In the genomic region with DNA sequence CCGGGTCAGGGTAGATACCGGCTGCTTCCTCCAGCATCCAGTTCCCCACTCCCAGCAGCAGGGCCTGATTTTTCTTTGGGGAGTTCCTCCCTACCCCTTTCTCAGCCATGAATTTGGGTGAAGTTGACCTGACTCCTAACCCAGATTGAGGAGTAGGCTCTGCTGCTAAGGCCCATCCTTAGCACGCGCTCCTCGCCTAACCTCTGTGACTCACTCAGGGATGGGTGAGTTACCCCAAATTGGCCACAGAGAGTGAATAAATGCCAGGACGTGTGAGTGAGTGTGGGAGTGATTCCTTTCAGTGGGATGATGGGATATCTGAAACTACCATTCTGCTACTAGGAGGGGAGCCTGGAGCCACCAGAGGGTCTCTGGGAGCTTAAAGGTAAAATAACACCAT, we compare ENCODE assay signal across 28 cellular contexts. TPM values are rescaled to one million over a fixed set of nuclear protein-coding genes. Genes with fewer than 3 reads are reported as not detected.
"Had no signal": no experiment of that assay in that cellular context is flagged by ENCODE, and none has a peak within 500 bp of the region (broad histone marks: within the 10 kb centered on the region; RNA-seq: fewer than 3 reads in every experiment).

No MANE protein-coding gene starts in this region.

- H3K27ac Mint-ChIP-seq: activated B cell treated with CpG ODN at 0.5 μM for 24 hours; activated CD4-positive, alpha-beta T cell treated with anti-CD3 and anti-CD28 coated beads for 36 hours; activated naive CD4-positive, alpha-beta T cell treated with anti-CD3 and anti-CD28 coated beads for 36 hours; activated T-cell treated with anti-CD3 and anti-CD28 coated beads, Interleukin-2, amount 50 U/mL, for 24 hours; activated T-helper 2 cell treated with anti-CD3 and anti-CD28 coated beads, Interferon-gamma antibody, Interleukin-2, Interleukin-4, amounts not matched to agents 10 μg/mL and 5 μg/mL and 100 μg/mL, durations not matched to agents 14 hours and 24 hours and 36 hours; immature natural killer cell; naive thymus-derived CD4-positive, alpha-beta T cell; T-helper 1 cell treated with Interleukin-12 subunit alpha and Interleukin-12 subunit beta and Interleukin-4 antibody, amounts not matched to agents 30 μg/mL and 1 μg/mL, for 36 hours had no signal

- DNase-seq: activated B cell treated with CpG ODN at 0.5 μM for 24 hours; activated CD4-positive, alpha-beta T cell treated with anti-CD3 and anti-CD28 coated beads for 36 hours; activated CD4-positive, alpha-beta T cell treated with anti-CD3 and anti-CD28 coated beads, Interleukin-2, amount 50 U/mL, for 4 hours; activated CD8-positive, alpha-beta memory T cell treated with anti-CD3 and anti-CD28 coated beads for 24 hours; activated CD8-positive, alpha-beta memory T cell treated with anti-CD3 and anti-CD28 coated beads, Interleukin-2, amount 50 U/mL, for 4 hours; activated naive CD4-positive, alpha-beta T cell treated with anti-CD3 and anti-CD28 coated beads for 36 hours; activated T-cell treated with anti-CD3 and anti-CD28 coated beads, Interleukin-2, amount 50 U/mL, for 24 hours; glutamatergic neuron; immature natural killer cell; left lung; naive thymus-derived CD4-positive, alpha-beta T cell; occipital lobe; stimulated activated CD4-positive, alpha-beta T cell treated with anti-CD3 and anti-CD28 coated beads, Interleukin-2, amount 100 ng/mL, for 48 hours; stimulated activated CD8-positive, alpha-beta memory T cell treated with anti-CD3 and anti-CD28 coated beads, Interleukin-4, amount 100 ng/mL, for 48 hours; stimulated activated naive CD4-positive, alpha-beta T cell; T1000; tibial artery had no signal

- ATAC-seq: activated CD4-positive, alpha-beta T cell treated with anti-CD3 and anti-CD28 coated beads for 36 hours; left lung; naive thymus-derived CD4-positive, alpha-beta T cell; sciatic nerve had no signal

- H3K27me3 Mint-ChIP-seq: activated B cell treated with CpG ODN at 0.5 μM for 24 hours; activated CD4-positive, alpha-beta T cell treated with anti-CD3 and anti-CD28 coated beads for 36 hours; activated T-cell treated with anti-CD3 and anti-CD28 coated beads, Interleukin-2, amount 50 U/mL, for 24 hours had no signal

- H3K36me3 ChIP-seq: left lung, tibial artery had no signal

- H3K4me1 ChIP-seq: tibial artery had no signal

- H3K4me3 ChIP-seq: hepatocyte, left lung, lung, tibial artery had no signal

- H3K9me3 ChIP-seq: left lung, tibial artery had no signal

- H3K4me1 Mint-ChIP-seq: immature natural killer cell, neural crest cell had no signal

- H3K9me3 Mint-ChIP-seq: activated B cell treated with CpG ODN at 0.5 μM for 24 hours; activated naive CD4-positive, alpha-beta T cell treated with anti-CD3 and anti-CD28 coated beads for 36 hours; activated T-cell treated with anti-CD3 and anti-CD28 coated beads, Interleukin-2, amount 50 U/mL, for 24 hours; activated T-helper 2 cell treated with anti-CD3 and anti-CD28 coated beads, Interferon-gamma antibody, Interleukin-2, Interleukin-4, amounts not matched to agents 10 μg/mL and 5 μg/mL and 100 μg/mL, durations not matched to agents 14 hours and 24 hours and 36 hours; immature natural killer cell; naive thymus-derived CD4-positive, alpha-beta T cell; neural crest cell; T-helper 1 cell treated with Interleukin-12 subunit alpha and Interleukin-12 subunit beta and Interleukin-4 antibody, amounts not matched to agents 30 μg/mL and 1 μg/mL, for 36 hours had no signal

- H3K79me2 ChIP-seq: hepatocyte had no signal

- H2AFZ ChIP-seq: hepatocyte had no signal

- H3K4me2 ChIP-seq: hepatocyte had no signal

- H3K36me3 Mint-ChIP-seq: immature natural killer cell had no signal

- H3K27me3 ChIP-seq: hepatocyte, left lung, tibial artery had no signal

- H3K4me3 Mint-ChIP-seq: activated B cell treated with CpG ODN at 0.5 μM for 24 hours; activated CD4-positive, alpha-beta T cell treated with anti-CD3 and anti-CD28 coated beads for 36 hours; activated naive CD4-positive, alpha-beta T cell treated with anti-CD3 and anti-CD28 coated beads for 36 hours; activated T-cell treated with anti-CD3 and anti-CD28 coated beads, Interleukin-2, amount 50 U/mL, for 24 hours; immature natural killer cell; naive thymus-derived CD4-positive, alpha-beta T cell; neural crest cell; T-helper 1 cell treated with Interleukin-12 subunit alpha and Interleukin-12 subunit beta and Interleukin-4 antibody, amounts not matched to agents 30 μg/mL and 1 μg/mL, for 36 hours had no signal

- H3K27ac ChIP-seq: hepatocyte, left lung, tibial artery had no signal

RNA-seq across cellular contexts. Expression of gene ABCC12, which starts 28.9 kb away (rescaled TPM):
- total RNA-seq: activated B cell treated with CpG ODN at 0.5 μM for 24 hours; activated CD4-positive, alpha-beta T cell treated with anti-CD3 and anti-CD28 coated beads for 36 hours; activated naive CD4-positive, alpha-beta T cell treated with anti-CD3 and anti-CD28 coated beads for 36 hours; activated T-helper 2 cell treated with anti-CD3 and anti-CD28 coated beads, Interferon-gamma antibody, Interleukin-2, Interleukin-4, amounts not matched to agents 10 μg/mL and 5 μg/mL and 100 μg/mL, durations not matched to agents 14 hours and 24 hours and 36 hours; cardiac septum; chondrocyte; epithelial cell of proximal tubule; hepatocyte; kidney epithelial cell; left lung; lung; naive thymus-derived CD4-positive, alpha-beta T cell; sciatic nerve; ureter had no signal
